28 cellular contexts compared by ENCODE assay signal in the genomic region with DNA sequence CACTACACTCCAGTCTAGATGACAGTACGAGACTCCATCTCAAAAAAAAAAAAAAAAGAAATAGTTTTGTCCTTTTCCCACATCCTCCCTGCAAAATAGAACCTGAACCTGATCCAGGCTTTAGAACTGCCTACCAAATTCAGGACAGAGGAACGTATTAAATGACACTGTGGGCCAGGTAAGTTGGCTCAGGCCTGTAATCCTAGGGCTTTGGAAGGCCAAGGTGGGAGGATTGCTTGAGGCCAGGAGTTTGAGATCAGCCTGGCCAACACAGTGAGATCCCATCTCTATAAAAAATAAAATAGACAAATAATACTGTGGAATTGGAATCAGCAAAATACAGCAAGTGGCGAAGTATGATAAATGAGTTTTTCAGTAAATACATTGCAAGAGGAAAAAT.
"Had no signal": no experiment of that assay in that cellular context is flagged by ENCODE, and none has a peak within 500 bp of the region (broad histone marks: within the 10 kb centered on the region; RNA-seq: fewer than 3 reads in every experiment).

No MANE protein-coding gene starts in this region.

- H3K27ac ChIP-seq: colonic mucosa, coronary artery, dorsolateral prefrontal cortex, epithelial cell of prostate, esophagus muscularis mucosa, esophagus squamous epithelium, foreskin keratinocyte, gastrocnemius medialis, gastroesophageal sphincter, heart left ventricle, heart right ventricle, hepatocyte had no signal

- DNase-seq: colonic mucosa; cortex of kidney; dermis blood vessel endothelial cell; dorsolateral prefrontal cortex; effector CD4-positive, alpha-beta T cell; effector CD8-positive, alpha-beta T cell; effector memory CD4-positive, alpha-beta T cell; effector memory CD8-positive, alpha-beta T cell; endodermal cell; erythroblast; esophagus squamous epithelium; foreskin fibroblast; foreskin keratinocyte; foreskin melanocyte; gastrocnemius medialis; glutamatergic neuron; heart left ventricle; heart right ventricle had no signal

- H3K9me3 ChIP-seq: colonic mucosa, esophagus muscularis mucosa, esophagus squamous epithelium, gastrocnemius medialis, gastroesophageal sphincter, heart left ventricle, heart right ventricle had no signal

- H3K36me3 ChIP-seq: colonic mucosa, esophagus muscularis mucosa, esophagus squamous epithelium, gastrocnemius medialis, gastroesophageal sphincter, heart left ventricle, heart right ventricle had no signal

- H2AFZ ChIP-seq: hepatocyte had no signal

- H3K27me3 ChIP-seq: colonic mucosa, dorsolateral prefrontal cortex, esophagus muscularis mucosa, esophagus squamous epithelium, foreskin keratinocyte, gastrocnemius medialis, gastroesophageal sphincter, heart left ventricle, heart right ventricle, hepatocyte had no signal

- H3K9me3 Mint-ChIP-seq: dendritic cell treated with granulocyte-macrophage colony-stimulating factor and Interleukin-4, amounts not matched to agents 40 ng/mL and 50 ng/mL, for 4 days; effector memory CD8-positive, alpha-beta T cell had no signal

- FAIRE-seq: endometrium, endothelial cell of umbilical vein, frontal cortex had no signal

- H3K4me3 ChIP-seq: colonic mucosa, coronary artery, dorsolateral prefrontal cortex, esophagus muscularis mucosa, esophagus squamous epithelium, gastrocnemius medialis, gastroesophageal sphincter, heart left ventricle, heart right ventricle, hepatocyte had no signal

- H3K4me2 ChIP-seq: hepatocyte had no signal

- H3K79me2 ChIP-seq: hepatocyte had no signal

- H3K4me1 ChIP-seq: colonic mucosa, foreskin keratinocyte had no signal

- H3K4me3 Mint-ChIP-seq: dendritic cell treated with granulocyte-macrophage colony-stimulating factor and Interleukin-4, amounts not matched to agents 40 ng/mL and 50 ng/mL, for 4 days; effector memory CD8-positive, alpha-beta T cell; endodermal cell had no signal

- H3K27ac Mint-ChIP-seq: dendritic cell treated with granulocyte-macrophage colony-stimulating factor and Interleukin-4, amounts not matched to agents 40 ng/mL and 50 ng/mL, for 4 days; effector memory CD8-positive, alpha-beta T cell; endodermal cell had no signal

- ATAC-seq: effector memory CD8-positive, alpha-beta T cell; esophagus mucosa; foreskin keratinocyte; gastrocnemius medialis; gastroesophageal sphincter; heart left ventricle; heart right ventricle had no signal
